Comparison of ENCODE assay signal across 13 cellular contexts in the genomic region with DNA sequence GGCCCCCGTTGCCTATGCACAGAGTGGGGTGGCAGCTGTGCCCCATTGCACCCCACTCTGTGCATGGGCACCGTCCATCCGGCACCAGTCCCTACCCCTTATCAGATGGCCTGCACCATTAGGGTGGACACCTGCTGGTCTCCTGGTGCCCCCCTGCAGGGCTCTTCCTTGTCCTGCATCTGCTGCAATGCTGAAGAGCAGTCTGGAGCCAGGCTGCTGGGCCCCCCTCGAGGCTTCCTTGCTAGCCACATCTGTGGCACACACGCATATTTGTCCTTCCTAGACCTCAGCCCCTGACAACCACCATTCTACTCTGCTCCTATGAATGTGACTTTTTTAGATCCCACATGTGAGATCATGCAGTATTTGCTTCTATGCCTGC.
"Had no signal": no experiment of that assay in that cellular context is flagged by ENCODE, and none has a peak within 500 bp of the region (broad histone marks: within the 10 kb centered on the region; RNA-seq: fewer than 3 reads in every experiment).

No MANE protein-coding gene starts in this region.

- H3K9me3 ChIP-seq: neutrophil, testis had no signal

- H3K27me3 ChIP-seq: cardiac muscle cell, right atrium auricular region, testis had no signal

- H3K9me3 Mint-ChIP-seq: activated T-helper 2 cell treated with anti-CD3 and anti-CD28 coated beads, Interferon-gamma antibody, Interleukin-2, Interleukin-4, amounts not matched to agents 10 μg/mL and 5 μg/mL and 100 μg/mL, durations not matched to agents 14 hours and 24 hours and 36 hours had no signal

- DNase-seq: activated CD4-positive, CD25-positive, alpha-beta regulatory T cell treated with anti-CD3 and anti-CD28 coated beads, Interleukin-2, amount 50 U/mL, for 72 hours; activated naive CD4-positive, alpha-beta T cell treated with anti-CD3 and anti-CD28 coated beads for 36 hours; activated T-cell treated with anti-CD3 and anti-CD28 coated beads for 4 hours; naive thymus-derived CD4-positive, alpha-beta T cell; stimulated activated CD4-positive, alpha-beta T cell treated with anti-CD3 and anti-CD28 coated beads, Interleukin-1b, Interleukin-23, amount 100 ng/mL, for 48 hours; stomach; T-helper 1 cell; testis had no signal

- H3K4me1 Mint-ChIP-seq: naive thymus-derived CD4-positive, alpha-beta T cell had no signal

- H3K4me3 ChIP-seq: cardiac muscle cell, dorsolateral prefrontal cortex, right atrium auricular region, stomach, testis had no signal

- H3K4me1 ChIP-seq: testis had no signal

- H3K27ac Mint-ChIP-seq: activated naive CD4-positive, alpha-beta T cell treated with anti-CD3 and anti-CD28 coated beads for 36 hours; activated T-helper 2 cell treated with anti-CD3 and anti-CD28 coated beads, Interferon-gamma antibody, Interleukin-2, Interleukin-4, amounts not matched to agents 10 μg/mL and 5 μg/mL and 100 μg/mL, durations not matched to agents 14 hours and 24 hours and 36 hours; naive thymus-derived CD4-positive, alpha-beta T cell had no signal

- H3K27ac ChIP-seq: cardiac muscle cell, dorsolateral prefrontal cortex, neutrophil, right atrium auricular region, stomach, testis had no signal

- H3K4me3 Mint-ChIP-seq: activated naive CD4-positive, alpha-beta T cell treated with anti-CD3 and anti-CD28 coated beads for 36 hours; naive thymus-derived CD4-positive, alpha-beta T cell had no signal

- H3K36me3 ChIP-seq: neutrophil, right atrium auricular region had no signal

- ATAC-seq: naive thymus-derived CD4-positive, alpha-beta T cell had no signal
